In genomic region chr5:114055810-114056476, GRCh38 we compare ENCODE assay signal across 10 cellular contexts.
A peak's percentile ranks its signal among the peaks of the same experiment; 100 is the strongest.
DNase-seq lines count a peak whose midpoint lies in the region; TF ChIP-seq lines count a peak whose summit lies in the region.
"Had no signal": no experiment of that assay in that cellular context is flagged by ENCODE, and none has a peak within 500 bp of the region (broad histone marks: within the 10 kb centered on the region; RNA-seq: fewer than 3 reads in every experiment).

No MANE protein-coding gene starts in this region.

- WGBS in mesodermal cell (ENCODE audit: insufficient coverage in 2 of 2), 2 experiments: 4 to 5% methylated on average over 36 to 45 of the region's 45 CpGs
- WGBS in transverse colon (ENCODE audit: low coverage in 1 of 2), 2 donors: 10% methylated on average over 34 of the region's 45 CpGs; no CpG with 5 or more reads in 1 of the 2 donors

- TF ChIP-seq CTCF in epithelial cell of esophagus (IDR thresholded peaks at IDR 0.05; ENCODE audit: insufficient read depth, low read depth, low read length, missing control alignments): no peak
- no peak for TF ChIP-seq CTCF in transverse colon (IDR thresholded peaks at IDR 0.05)

- no peak overlapping the region for H3K27ac ChIP-seq in mesodermal cell (ENCODE audit: low read depth, low read length, severe bottlenecking)
- no peak overlapping the region for H3K27ac ChIP-seq in transverse colon
- H3K27ac ChIP-seq: 22Rv1 had no signal

- in situ Hi-C loops in transverse colon (cut with MboI; ENCODE audit: low pct_ligation_motif_present in 1 of 4, low pct_unique_long_range_greater_than_20kb in 1 of 4, low sequenced_read_pairs in 3 of 4): no loop called here

- no peaks in the 10 kb centered on the region for H3K9me3 ChIP-seq in mesodermal cell (ENCODE audit: control insufficient read depth, low read length)
- no peaks in the 10 kb centered on the region for H3K9me3 ChIP-seq in transverse colon

- TF ChIP-seq POLR2A in transverse colon (IDR thresholded peaks at IDR 0.05): no peak

- H3K4me1 ChIP-seq in mesodermal cell (ENCODE audit: control insufficient read depth, insufficient read depth, low read length, poor library complexity, severe bottlenecking) (peaks cover 7% of the 10 kb centered on the region), transverse colon (peaks cover 0 to 9% (median 2%) of the 10 kb centered on the region in 4 donors)

- TF ChIP-seq EP300 in transverse colon (IDR thresholded peaks at IDR 0.05; ENCODE audit: low read depth): no peak

- DNase-seq in DMS53 (lab: John Stamatoyannopoulos, UW): peak; percentile 49
- DNase-seq in DMS53 treated with DMSO at 0.1 percent for 48 hours (lab: John Stamatoyannopoulos, UW; ENCODE audit: unreplicated experiment): no peak
- DNase-seq in epithelial cell of esophagus (ENCODE audit: low read depth): peak; percentile 1
- no peak for DNase-seq in transverse colon
- DNase-seq in activated CD8-positive, alpha-beta memory T cell treated with anti-CD3 and anti-CD28 coated beads for 24 hours: no peak
- DNase-seq in RPMI8226: no peak
- DNase-seq in GM19240 (ENCODE audit: insufficient read length, low spot score): no peak
- DNase-seq: activated CD4-positive, CD25-positive, alpha-beta regulatory T cell treated with anti-CD3 and anti-CD28 coated beads, Interleukin-2, amount 50 U/mL, for 72 hours had no signal

- intact Hi-C loops in transverse colon (cut with DNase I; ENCODE audit: low total_unique reads): no loop called here

- peaks cover 35% of the 10 kb centered on the region for H3K27me3 ChIP-seq in transverse colon

- no peak overlapping the region for H3K4me3 ChIP-seq in epithelial cell of esophagus (ENCODE audit: low read length)
- peak overlapping the region; percentile 46 for H3K4me3 ChIP-seq in mesodermal cell (ENCODE audit: extremely low read depth, insufficient read depth, low read length, poor library complexity, severe bottlenecking)
- H3K4me3 ChIP-seq in transverse colon: peak overlapping the region in 3 of 4 donors; percentile 13 to 40 (median 19)

- H3K36me3 ChIP-seq in mesodermal cell (ENCODE audit: control insufficient read depth, insufficient read depth, low read length) (no peaks in the 10 kb centered on the region), transverse colon (no peaks in the 10 kb centered on the region)

Comparison
In these comparisons a context has a peak if more than half of its experiments do, and no peak if none do; other contexts are left out.
1. DNase-seq: peak in DMS53 (single experiment) and epithelial cell of esophagus (single experiment); none in DMS53 treated with DMSO at 0.1 percent for 48 hours (single experiment), transverse colon (single experiment), activated CD8-positive, alpha-beta memory T cell treated with anti-CD3 and anti-CD28 coated beads for 24 hours (single experiment), RPMI8226 (single experiment) and GM19240 (single experiment).